In genomic region chr2:61750624-61751023, GRCh38 we compare ENCODE assay signal across 18 cellular contexts.
DNase-seq lines count a peak whose midpoint lies in the region; ATAC-seq and TF ChIP-seq lines count a peak whose summit lies in the region.
"Had no signal": no experiment of that assay in that cellular context is flagged by ENCODE, and none has a peak within 500 bp of the region (broad histone marks: within the 10 kb centered on the region; RNA-seq: fewer than 3 reads in every experiment).

No MANE protein-coding gene starts in this region.

- no peak for TF ChIP-seq POLR2A in ovary (IDR thresholded peaks at IDR 0.05)

- intact Hi-C loops in ovary (cut with DNase I) = loop anchor here in 1 of 4 donors (10.0 kb wide), 1 partner anchor 276 kb away; the partner anchor contains the start of gene USP34

- 0 out of 2 replicates have a peak, but pooled peaks cover 2% of the 10 kb centered on the region for H3K9me3 ChIP-seq in MG63
- H3K9me3 ChIP-seq in ovary = no peaks in the 10 kb centered on the region
- H3K9me3 ChIP-seq: prostate gland had no signal

- H3K36me3 ChIP-seq in ACC112 (ENCODE audit: insufficient read depth, low read length) (no peaks in the 10 kb centered on the region), brain microvascular endothelial cell (replicated peaks) (no peaks in the 10 kb centered on the region), MG63 (no peaks in the 10 kb centered on the region), ovary (no peaks in the 10 kb centered on the region)
- H3K36me3 ChIP-seq: ascending aorta, prostate gland, upper lobe of left lung had no signal

- WGBS in ovary, 3 donors = 3 to 10% (median 6%) methylated on average over 2 of the region's 2 CpGs

- TF ChIP-seq EP300 in ovary (IDR thresholded peaks at IDR 0.05) = no peak

- peak; percentile 3 for DNase-seq in HK-2 (ENCODE audit: unreplicated experiment)
- peak; percentile 71 for DNase-seq in brain microvascular endothelial cell
- DNase-seq in iris pigment epithelial cell (ENCODE audit: low read depth) = peak; percentile 79
- DNase-seq in MG63 = no peak
- DNase-seq in activated CD4-positive, CD25-positive, alpha-beta regulatory T cell treated with anti-CD3 and anti-CD28 coated beads, Interleukin-2, amount 50 U/mL, for 72 hours = no peak
- no peak for DNase-seq in ovary
- DNase-seq: activated CD8-positive, alpha-beta memory T cell treated with anti-CD3 and anti-CD28 coated beads, Interleukin-2, amount 10 ng/mL, durations not matched to agents 7 days and 5 days; activated effector memory CD4-positive, alpha-beta T cell treated with Interleukin-2 at 50 U/mL for 16 hours; naive thymus-derived CD4-positive, alpha-beta T cell; NCI-H1105 treated with DMSO at 0.1 percent for 48 hours; NK-92 treated with Interleukin-12 subunit alpha and Interleukin-12 subunit beta, amount 100 ng/mL, for 24 hours; stimulated activated CD4-positive, alpha-beta T cell treated with anti-CD3 and anti-CD28 coated beads, Interleukin-12 subunit alpha, Interleukin-12 subunit beta, amount 100 ng/mL, for 4 hours; stimulated activated naive B cell treated with anti-CD40 and anti-IgM and Interleukin-4, amounts not matched to agents 10 μg/mL and 1 μg/mL and 100 μg/mL, for 72 hours; upper lobe of left lung had no signal

- H3K4me3 ChIP-seq in ACC112 (ENCODE audit: low read depth, low read length) (no peak overlapping the region), brain microvascular endothelial cell (ENCODE audit: low read depth, low read length) (no peak overlapping the region), MG63 (no peak overlapping the region), ovary (no peak overlapping the region)
- H3K4me3 ChIP-seq: ascending aorta, prostate gland, upper lobe of left lung had no signal

- in situ Hi-C loops in brain microvascular endothelial cell (cut with HindIII; ENCODE audit: low pct_ligation_motif_present, low sequenced_read_pairs) = no loop called here

- H3K4me1 ChIP-seq in ACC112 (ENCODE audit: control insufficient read depth, insufficient read depth, low read length, unreplicated experiment) = peaks cover 7% of the 10 kb centered on the region
- peaks cover 4% of the 10 kb centered on the region for H3K4me1 ChIP-seq in ovary (ENCODE audit: insufficient read depth)
- H3K4me1 ChIP-seq: ascending aorta, prostate gland, upper lobe of left lung had no signal

- TF ChIP-seq CTCF in brain microvascular endothelial cell (IDR thresholded peaks at IDR 0.05; ENCODE audit: low read depth, low read length, missing control alignments) (no peak), ovary (IDR thresholded peaks at IDR 0.05) (no peak)

- peak overlapping the region; percentile 88 for H2AFZ ChIP-seq in ACC112 (ENCODE audit: low read length, unreplicated experiment)

- H3K27ac ChIP-seq in ACC112 (ENCODE audit: low read depth, low read length) (no peak overlapping the region), brain microvascular endothelial cell (no peak overlapping the region), ovary (no peak overlapping the region)
- H3K27ac ChIP-seq: ascending aorta, prostate gland, upper lobe of left lung had no signal

- no peaks in the 10 kb centered on the region for H3K27me3 ChIP-seq in ACC112 (ENCODE audit: insufficient read depth, low read length)
- no peaks in the 10 kb centered on the region for H3K27me3 ChIP-seq in brain microvascular endothelial cell (replicated peaks)
- no peaks in the 10 kb centered on the region for H3K27me3 ChIP-seq in MG63
- no peaks in the 10 kb centered on the region for H3K27me3 ChIP-seq in ovary
- H3K27me3 ChIP-seq: ascending aorta, upper lobe of left lung had no signal

- no peak for ATAC-seq in GM19397 (IDR thresholded peaks at IDR 0.05; ENCODE audit: unreplicated experiment)
- ATAC-seq: activated CD8-positive, alpha-beta memory T cell treated with anti-CD3 and anti-CD28 coated beads, Interleukin-2, amount 10 ng/mL, durations not matched to agents 7 days and 5 days; naive thymus-derived CD4-positive, alpha-beta T cell; stimulated activated naive B cell treated with anti-CD40 and anti-IgM and Interleukin-4, amounts not matched to agents 10 μg/mL and 1 μg/mL and 100 μg/mL, for 72 hours had no signal

- H3K79me2 ChIP-seq in ACC112 (ENCODE audit: control insufficient read depth, insufficient read depth, low read length, unreplicated experiment) = no peaks in the 10 kb centered on the region

Comparison
In these comparisons a context has a peak if more than half of its experiments do, and no peak if none do; other contexts are left out.
1. DNase-seq: peak in HK-2 (single experiment), brain microvascular endothelial cell (single experiment) and iris pigment epithelial cell (single experiment); none in MG63 (single experiment), activated CD4-positive, CD25-positive, alpha-beta regulatory T cell treated with anti-CD3 and anti-CD28 coated beads, Interleukin-2, amount 50 U/mL, for 72 hours (single experiment) and ovary (0 of 5).